In genomic region chr5:17670353-17670752, GRCh38 we compare ENCODE assay signal across 34 cellular contexts. TPM values are rescaled to one million over a fixed set of nuclear protein-coding genes. Genes with fewer than 3 reads are reported as not detected.
"Had no signal": no experiment of that assay in that cellular context is flagged by ENCODE, and none has a peak within 500 bp of the region (broad histone marks: within the 10 kb centered on the region; RNA-seq: fewer than 3 reads in every experiment).

No MANE protein-coding gene starts in this region.

- H3K27me3 Mint-ChIP-seq: dendritic cell treated with granulocyte-macrophage colony-stimulating factor and Interleukin-4, amounts not matched to agents 40 ng/mL and 50 ng/mL, for 4 days; naive thymus-derived CD4-positive, alpha-beta T cell; stimulated activated naive B cell treated with anti-CD40 and anti-IgM and Interleukin-4, amounts not matched to agents 10 μg/mL and 1 μg/mL and 100 μg/mL, for 72 hours; stimulated activated naive CD8-positive, alpha-beta T cell treated with anti-CD3 and anti-CD28 coated beads, Interleukin-15, Interleukin-2, amounts not matched to agents 100 ng/mL and 50 ng/mL, for 24 hours had no signal

- FAIRE-seq: endothelial cell of umbilical vein, kidney had no signal

- H3K27ac Mint-ChIP-seq: dendritic cell treated with granulocyte-macrophage colony-stimulating factor and Interleukin-4, amounts not matched to agents 40 ng/mL and 50 ng/mL, for 4 days; naive thymus-derived CD4-positive, alpha-beta T cell; nephron; stimulated activated naive B cell treated with anti-CD40 and anti-IgM and Interleukin-4, amounts not matched to agents 10 μg/mL and 1 μg/mL and 100 μg/mL, for 72 hours; stimulated activated naive CD8-positive, alpha-beta T cell treated with anti-CD3 and anti-CD28 coated beads, Interleukin-15, Interleukin-2, amounts not matched to agents 100 ng/mL and 50 ng/mL, for 24 hours had no signal

- H3K4me3 ChIP-seq: colonic mucosa, esophagus muscularis mucosa, gastroesophageal sphincter, heart left ventricle, hepatocyte, left lung, neural progenitor cell, prostate gland, right atrium auricular region, sigmoid colon, thoracic aorta, tibial nerve, upper lobe of right lung, uterus had no signal

- H3K79me2 ChIP-seq: hepatocyte had no signal

- H3K9ac ChIP-seq: neural progenitor cell had no signal

- H3K9me3 ChIP-seq: colonic mucosa, esophagus muscularis mucosa, gastroesophageal sphincter, prostate gland, right atrium auricular region, sigmoid colon, thoracic aorta, upper lobe of right lung, uterus had no signal

- H3K4me1 Mint-ChIP-seq: naive thymus-derived CD4-positive, alpha-beta T cell; nephron had no signal

- H3K4me2 ChIP-seq: hepatocyte, neural progenitor cell had no signal

- H2AFZ ChIP-seq: hepatocyte, neural progenitor cell had no signal

- H3K27ac ChIP-seq: colonic mucosa, esophagus muscularis mucosa, foreskin keratinocyte, gastroesophageal sphincter, heart left ventricle, hepatocyte, left lung, neural progenitor cell, prostate gland, right atrium auricular region, sigmoid colon, thoracic aorta, tibial nerve, upper lobe of right lung, uterus had no signal

- DNase-seq: colonic mucosa; effector CD8-positive, alpha-beta T cell; foreskin keratinocyte; heart left ventricle; kidney; left cardiac atrium; left lung; mesenchymal stem cell; midbrain; naive thymus-derived CD4-positive, alpha-beta T cell; nucleus accumbens; sigmoid colon; stimulated activated naive B cell treated with anti-CD40 and anti-IgM and Interleukin-4, amounts not matched to agents 10 μg/mL and 1 μg/mL and 100 μg/mL, for 72 hours; upper lobe of right lung; uterus had no signal

- H3K27me3 ChIP-seq: colonic mucosa, esophagus muscularis mucosa, foreskin keratinocyte, gastroesophageal sphincter, heart left ventricle, hepatocyte, left lung, neural progenitor cell, right atrium auricular region, sigmoid colon, tibial nerve, upper lobe of right lung, uterus had no signal

- H3K4me3 Mint-ChIP-seq: dendritic cell treated with granulocyte-macrophage colony-stimulating factor and Interleukin-4, amounts not matched to agents 40 ng/mL and 50 ng/mL, for 4 days; naive thymus-derived CD4-positive, alpha-beta T cell; nephron; neural progenitor cell; stimulated activated naive B cell treated with anti-CD40 and anti-IgM and Interleukin-4, amounts not matched to agents 10 μg/mL and 1 μg/mL and 100 μg/mL, for 72 hours; stimulated activated naive CD8-positive, alpha-beta T cell treated with anti-CD3 and anti-CD28 coated beads, Interleukin-15, Interleukin-2, amounts not matched to agents 100 ng/mL and 50 ng/mL, for 24 hours had no signal

- H3K4me1 ChIP-seq: colonic mucosa, esophagus muscularis mucosa, foreskin keratinocyte, gastroesophageal sphincter, heart left ventricle, left lung, neural progenitor cell, prostate gland, right atrium auricular region, sigmoid colon, tibial nerve, upper lobe of right lung, uterus had no signal

- H3K36me3 ChIP-seq: colonic mucosa, esophagus muscularis mucosa, gastroesophageal sphincter, heart left ventricle, left lung, neural progenitor cell, prostate gland, right atrium auricular region, sigmoid colon, thoracic aorta, tibial nerve, upper lobe of right lung, uterus had no signal

- ATAC-seq: foreskin keratinocyte; gastroesophageal sphincter; heart left ventricle; left cardiac atrium; left lung; naive thymus-derived CD4-positive, alpha-beta T cell; stimulated activated naive B cell treated with anti-CD40 and anti-IgM and Interleukin-4, amounts not matched to agents 10 μg/mL and 1 μg/mL and 100 μg/mL, for 72 hours had no signal

RNA-seq across cellular contexts. Expression of gene TAF11L14, which starts 36.1 kb away (rescaled TPM):
- total RNA-seq: colonic mucosa; endothelial cell of umbilical vein; epithelial cell of proximal tubule; esophagus muscularis mucosa; fibroblast of lung; foreskin keratinocyte; gastroesophageal sphincter; heart left ventricle; hepatocyte; kidney; left cardiac atrium; left lung; lower leg skin; lung microvascular endothelial cell; mucosa of gallbladder; naive thymus-derived CD4-positive, alpha-beta T cell; osteocyte; prostate gland; right atrium auricular region; sigmoid colon; skeletal muscle tissue; thoracic aorta; tibial nerve; upper lobe of right lung; uterus had no signal
- polyA plus RNA-seq: endothelial cell of umbilical vein; fibroblast of lung; foreskin keratinocyte; heart left ventricle; hepatocyte; naive thymus-derived CD4-positive, alpha-beta T cell; sigmoid colon had no signal

RNA-seq across cellular contexts. Expression of gene TAF11L13, which starts 38.5 kb away (rescaled TPM):
- total RNA-seq: colonic mucosa; endothelial cell of umbilical vein; epithelial cell of proximal tubule; esophagus muscularis mucosa; fibroblast of lung; foreskin keratinocyte; gastroesophageal sphincter; heart left ventricle; hepatocyte; kidney; left cardiac atrium; left lung; lower leg skin; lung microvascular endothelial cell; mucosa of gallbladder; naive thymus-derived CD4-positive, alpha-beta T cell; osteocyte; prostate gland; right atrium auricular region; sigmoid colon; skeletal muscle tissue; thoracic aorta; tibial nerve; upper lobe of right lung; uterus had no signal
- polyA plus RNA-seq: endothelial cell of umbilical vein; fibroblast of lung; foreskin keratinocyte; heart left ventricle; hepatocyte; naive thymus-derived CD4-positive, alpha-beta T cell; sigmoid colon had no signal
